Comparison of ENCODE assay signal across 8 cellular contexts in the genomic region with DNA sequence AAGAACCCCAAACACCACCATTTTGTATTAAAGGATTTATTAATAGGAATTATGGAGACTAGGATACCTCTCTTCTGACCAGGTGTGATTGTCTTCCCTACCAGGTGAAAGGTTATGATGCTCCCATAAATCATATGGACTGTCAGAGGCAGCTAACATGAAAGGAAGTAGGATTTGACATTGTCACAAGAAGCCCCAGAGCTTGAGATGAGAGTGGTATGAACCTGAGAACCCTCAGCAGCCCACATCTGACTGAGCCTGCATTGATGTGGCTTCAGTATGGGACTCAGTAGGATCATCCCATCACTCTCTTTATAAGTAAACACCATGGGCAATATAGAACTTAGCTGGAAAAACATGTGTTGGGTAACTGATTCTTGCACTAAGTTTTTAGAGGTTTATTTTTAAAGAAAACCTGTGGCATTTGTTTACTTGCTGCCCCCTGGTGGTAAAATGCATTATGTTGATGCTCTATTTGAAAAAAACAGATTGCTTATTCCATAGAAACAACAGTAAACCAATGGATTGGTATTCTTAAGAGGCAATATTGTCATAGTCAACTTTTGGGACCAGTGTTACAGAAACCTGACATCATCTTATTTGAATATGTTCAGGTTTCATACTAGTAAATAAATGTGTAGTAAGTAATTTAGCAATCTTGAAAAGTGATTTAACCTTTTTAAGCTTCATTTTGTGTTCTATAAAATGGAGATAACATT. TPM values are rescaled to one million over a fixed set of nuclear protein-coding genes. Genes with fewer than 3 reads are reported as not detected.
DNase-seq lines count a peak whose midpoint lies in the region; ATAC-seq and TF ChIP-seq lines count a peak whose summit lies in the region.

No MANE protein-coding gene starts in this region.

- H3F3A ChIP-seq in SU-DHL-6 (ENCODE audit: insufficient read depth): no peaks in the 10 kb centered on the region

- H3K4me3 ChIP-seq in SU-DHL-6 (ENCODE audit: insufficient read depth, low read length, poor library complexity, severe bottlenecking) (no peak overlapping the region), fibroblast of lung (replicated peaks in 1 of 4; ENCODE audit: control extremely low read depth in 1 of 4, insufficient read depth in 1 of 4, low read depth in 3 of 4, low read length in 4 of 4) (no peak overlapping the region)

- H3K27me3 Mint-ChIP-seq in progenitor cell of endocrine pancreas: no peaks in the 10 kb centered on the region

- H3K27ac ChIP-seq in SU-DHL-6 (ENCODE audit: low read depth, low read length) (no peak overlapping the region), fibroblast of lung (ENCODE audit: insufficient read depth, low read length) (no peak overlapping the region)

- H3K27me3 ChIP-seq in SU-DHL-6 (ENCODE audit: low read length) (no peaks in the 10 kb centered on the region), fibroblast of lung (ENCODE audit: control insufficient read depth, insufficient read depth, low read length) (no peaks in the 10 kb centered on the region)

- H3K9me2 ChIP-seq in SU-DHL-6 (replicated peaks; ENCODE audit: insufficient read depth, low read length): no peaks in the 10 kb centered on the region

- intact Hi-C loops in sciatic nerve (cut with DNase I): loop anchor here (5.0 kb wide), 1 partner anchor 216 kb away; no protein-coding TSS in a partner anchor

- H3K4me3 Mint-ChIP-seq in progenitor cell of endocrine pancreas (ENCODE audit: low read depth): no peak overlapping the region

- TF ChIP-seq CTCF in SU-DHL-6 (IDR thresholded peaks at IDR 0.05; ENCODE audit: insufficient read depth, low read length, poor library complexity, severe bottlenecking) (peak; percentile 75), fibroblast of lung (conservative IDR thresholded peaks at IDR 0.05 in 1 of 2, IDR thresholded peaks at IDR 0.05 in 1 of 2; ENCODE audit: low read depth in 1 of 2, low read length in 2 of 2) (peak; percentile 32 to 60), progenitor cell of endocrine pancreas (IDR thresholded peaks at IDR 0.05; ENCODE audit: unreplicated experiment) (peak; percentile 76)

- no peak for TF ChIP-seq EP300 in Ishikawa (IDR thresholded peaks at IDR 0.05; ENCODE audit: borderline replicate concordance)

- H3K27ac Mint-ChIP-seq in progenitor cell of endocrine pancreas: no peak overlapping the region

- DNase-seq in activated T-cell treated with anti-CD3 and anti-CD28 coated beads for 1 hour (ENCODE audit: low read depth) (peak; percentile 20), activated T-cell treated with anti-CD3 and anti-CD28 coated beads for 4 hours (no peak), fibroblast of lung (ENCODE audit: low read depth in 2 of 2) (peak; percentile 22 to 73), progenitor cell of endocrine pancreas (ENCODE audit: low spot score, unreplicated experiment) (no peak), sciatic nerve (ENCODE audit: low spot score) (no peak)
- DNase-seq in activated effector memory CD4-positive, alpha-beta T cell treated with Interleukin-2 at 50 U/mL for 16 hours: no peak

- H4K20me1 ChIP-seq in SU-DHL-6 (ENCODE audit: low read depth, low read length) (no peaks in the 10 kb centered on the region), fibroblast of lung (ENCODE audit: control insufficient read depth, extremely low read depth, insufficient read depth, low read length) (no peaks in the 10 kb centered on the region)

- no peak overlapping the region for H3K9ac ChIP-seq in SU-DHL-6 (ENCODE audit: low read length)
- no peak overlapping the region for H3K9ac ChIP-seq in fibroblast of lung (ENCODE audit: insufficient read depth, low read length)

- ATAC-seq in sciatic nerve: no peak

- H3K36me3 ChIP-seq in SU-DHL-6 (ENCODE audit: low read length): peaks cover 42% of the 10 kb centered on the region
- no peaks in the 10 kb centered on the region for H3K36me3 ChIP-seq in fibroblast of lung (ENCODE audit: control insufficient read depth, insufficient read depth, low read length)

- H3K4me1 Mint-ChIP-seq in progenitor cell of endocrine pancreas (ENCODE audit: low read depth): peaks cover 5% of the 10 kb centered on the region

- no peak overlapping the region for H3K4me2 ChIP-seq in SU-DHL-6 (ENCODE audit: low read depth, low read length, poor library complexity, severe bottlenecking)
- H3K4me2 ChIP-seq in fibroblast of lung (ENCODE audit: extremely low read depth, insufficient read depth, low read length): no peak overlapping the region

- H2AFZ ChIP-seq in SU-DHL-6 (ENCODE audit: low read depth, low read length, severe bottlenecking) (no peak overlapping the region), fibroblast of lung (ENCODE audit: low read length) (no peak overlapping the region)

- H3K9me3 ChIP-seq in SU-DHL-6 (ENCODE audit: insufficient read depth, low read length): no peaks in the 10 kb centered on the region
- no peaks in the 10 kb centered on the region for H3K9me3 ChIP-seq in fibroblast of lung (ENCODE audit: control insufficient read depth, insufficient read depth, low read depth, low read length)

- H3K79me2 ChIP-seq in SU-DHL-6 (ENCODE audit: insufficient read depth, low read length): no peaks in the 10 kb centered on the region
- no peaks in the 10 kb centered on the region for H3K79me2 ChIP-seq in fibroblast of lung (ENCODE audit: control insufficient read depth, insufficient read depth, low read length)

- no peaks in the 10 kb centered on the region for H3K9me3 Mint-ChIP-seq in progenitor cell of endocrine pancreas (ENCODE audit: low read depth)

- H3K36me3 Mint-ChIP-seq in progenitor cell of endocrine pancreas (ENCODE audit: insufficient read depth): peaks cover 16% of the 10 kb centered on the region

- H3K4me1 ChIP-seq in fibroblast of lung (ENCODE audit: control insufficient read depth, extremely low read depth, insufficient read depth, low read length): no peaks in the 10 kb centered on the region

- TF ChIP-seq RAD21 in Ishikawa (IDR thresholded peaks at IDR 0.05; ENCODE audit: low read depth): peak; percentile 66

TF ChIP-seq in Ishikawa, 13 proteins besides CTCF, POLR2A, EP300 and RAD21:
- TF ChIP-seq TCF12 (IDR thresholded peaks at IDR 0.05; ENCODE audit: low read depth) (no peak), TAF1 (IDR thresholded peaks at IDR 0.05; ENCODE audit: low read depth) (no peak), TEAD4 (IDR thresholded peaks at IDR 0.05) (no peak), YY1 (IDR thresholded peaks at IDR 0.05; ENCODE audit: low read depth) (no peak), ZBTB7A (IDR thresholded peaks at IDR 0.05; ENCODE audit: low read depth) (no peak), EGR1 (IDR thresholded peaks at IDR 0.05) (no peak), CEBPB (IDR thresholded peaks at IDR 0.05) (no peak), CREB1 (IDR thresholded peaks at IDR 0.05; ENCODE audit: low read depth) (no peak), NFIC (IDR thresholded peaks at IDR 0.05) (no peak), FOXM1 (IDR thresholded peaks at IDR 0.05; ENCODE audit: borderline replicate concordance, low read depth) (no peak)
- TF ChIP-seq, protein P1, sequence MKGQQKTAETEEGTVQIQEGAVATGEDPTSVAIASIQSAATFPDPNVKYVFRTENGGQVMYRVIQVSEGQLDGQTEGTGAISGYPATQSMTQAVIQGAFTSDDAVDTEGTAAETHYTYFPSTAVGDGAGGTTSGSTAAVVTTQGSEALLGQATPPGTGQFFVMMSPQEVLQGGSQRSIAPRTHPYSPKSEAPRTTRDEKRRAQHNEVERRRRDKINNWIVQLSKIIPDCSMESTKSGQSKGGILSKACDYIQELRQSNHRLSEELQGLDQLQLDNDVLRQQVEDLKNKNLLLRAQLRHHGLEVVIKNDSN (IDR thresholded peaks at IDR 0.05): no peak
- TF ChIP-seq, protein P2, sequence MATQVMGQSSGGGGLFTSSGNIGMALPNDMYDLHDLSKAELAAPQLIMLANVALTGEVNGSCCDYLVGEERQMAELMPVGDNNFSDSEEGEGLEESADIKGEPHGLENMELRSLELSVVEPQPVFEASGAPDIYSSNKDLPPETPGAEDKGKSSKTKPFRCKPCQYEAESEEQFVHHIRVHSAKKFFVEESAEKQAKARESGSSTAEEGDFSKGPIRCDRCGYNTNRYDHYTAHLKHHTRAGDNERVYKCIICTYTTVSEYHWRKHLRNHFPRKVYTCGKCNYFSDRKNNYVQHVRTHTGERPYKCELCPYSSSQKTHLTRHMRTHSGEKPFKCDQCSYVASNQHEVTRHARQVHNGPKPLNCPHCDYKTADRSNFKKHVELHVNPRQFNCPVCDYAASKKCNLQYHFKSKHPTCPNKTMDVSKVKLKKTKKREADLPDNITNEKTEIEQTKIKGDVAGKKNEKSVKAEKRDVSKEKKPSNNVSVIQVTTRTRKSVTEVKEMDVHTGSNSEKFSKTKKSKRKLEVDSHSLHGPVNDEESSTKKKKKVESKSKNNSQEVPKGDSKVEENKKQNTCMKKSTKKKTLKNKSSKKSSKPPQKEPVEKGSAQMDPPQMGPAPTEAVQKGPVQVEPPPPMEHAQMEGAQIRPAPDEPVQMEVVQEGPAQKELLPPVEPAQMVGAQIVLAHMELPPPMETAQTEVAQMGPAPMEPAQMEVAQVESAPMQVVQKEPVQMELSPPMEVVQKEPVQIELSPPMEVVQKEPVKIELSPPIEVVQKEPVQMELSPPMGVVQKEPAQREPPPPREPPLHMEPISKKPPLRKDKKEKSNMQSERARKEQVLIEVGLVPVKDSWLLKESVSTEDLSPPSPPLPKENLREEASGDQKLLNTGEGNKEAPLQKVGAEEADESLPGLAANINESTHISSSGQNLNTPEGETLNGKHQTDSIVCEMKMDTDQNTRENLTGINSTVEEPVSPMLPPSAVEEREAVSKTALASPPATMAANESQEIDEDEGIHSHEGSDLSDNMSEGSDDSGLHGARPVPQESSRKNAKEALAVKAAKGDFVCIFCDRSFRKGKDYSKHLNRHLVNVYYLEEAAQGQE (IDR thresholded peaks at IDR 0.05; ENCODE audit: low read depth): no peak
- TF ChIP-seq, protein P3, sequence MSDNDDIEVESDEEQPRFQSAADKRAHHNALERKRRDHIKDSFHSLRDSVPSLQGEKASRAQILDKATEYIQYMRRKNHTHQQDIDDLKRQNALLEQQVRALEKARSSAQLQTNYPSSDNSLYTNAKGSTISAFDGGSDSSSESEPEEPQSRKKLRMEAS (IDR thresholded peaks at IDR 0.05): no peak

RNA-seq across cellular contexts. Expression of a gene that starts 16.6 kb away (rescaled TPM):
- 238 and 543 TPM in 2 replicates for total RNA-seq in fibroblast of lung
- 55.6 and 101 TPM in 2 replicates for polyA plus RNA-seq in fibroblast of lung
- 66.7 and 117 TPM in 2 replicates for polyA plus RNA-seq in fibroblast of lung (2012)
- polyA minus RNA-seq in fibroblast of lung (ENCODE audit: low replicate concordance): 0.24 and 0.26 TPM in 2 replicates
- total RNA-seq in progenitor cell of endocrine pancreas: 91.5 and 116 TPM in 2 replicates
- 82.2 TPM for total RNA-seq in sciatic nerve

RNA-seq across cellular contexts. Expression of a gene that starts 40.1 kb away (rescaled TPM):
- total RNA-seq in fibroblast of lung (31.3 and 39.5 TPM in 2 replicates), progenitor cell of endocrine pancreas (27.5 and 29.8 TPM in 2 replicates), sciatic nerve (27.6 TPM)
- polyA plus RNA-seq in fibroblast of lung: 31.6 and 31.8 TPM in 2 replicates
- 37.0 and 39.8 TPM in 2 replicates for polyA plus RNA-seq in fibroblast of lung (2012)
- 1.1 and 10.1 TPM in 2 replicates for polyA minus RNA-seq in fibroblast of lung (ENCODE audit: low replicate concordance)

Comparison
In these comparisons a context has a peak if more than half of its experiments do, and no peak if none do; other contexts are left out.
1. DNase-seq: peak in activated T-cell treated with anti-CD3 and anti-CD28 coated beads for 1 hour (single experiment) and fibroblast of lung (2 of 2); none in activated T-cell treated with anti-CD3 and anti-CD28 coated beads for 4 hours (single experiment), progenitor cell of endocrine pancreas (single experiment), activated effector memory CD4-positive, alpha-beta T cell treated with Interleukin-2 at 50 U/mL for 16 hours (single experiment) and sciatic nerve (single experiment).
2. Peak in every context shown above with its lines, with median percentiles within 50 percentile points of each other: CTCF ChIP-seq.